20 cellular contexts compared by ENCODE assay signal in genomic region chr2:166282178-166282577, GRCh38.
DNase-seq lines count a peak whose midpoint lies in the region; ATAC-seq lines count a peak whose summit lies in the region.
"Had no signal": no experiment of that assay in that cellular context is flagged by ENCODE, and none has a peak within 500 bp of the region (broad histone marks: within the 10 kb centered on the region; RNA-seq: fewer than 3 reads in every experiment).

No MANE protein-coding gene starts in this region.

- no peaks in the 10 kb centered on the region for H3K27me3 Mint-ChIP-seq in naive thymus-derived CD8-positive, alpha-beta T cell
- H3K27me3 Mint-ChIP-seq: CD4-positive, alpha-beta T cell had no signal

- ATAC-seq in GM18873 (IDR thresholded peaks at IDR 0.05; ENCODE audit: low FRiP score, unreplicated experiment) = peak; percentile 54
- ATAC-seq in GM21529 (IDR thresholded peaks at IDR 0.05; ENCODE audit: unreplicated experiment) = peak; percentile 69
- peak; percentile 93 for ATAC-seq in HG02870 (IDR thresholded peaks at IDR 0.05; ENCODE audit: unreplicated experiment)
- no peak for ATAC-seq in naive thymus-derived CD8-positive, alpha-beta T cell
- ATAC-seq in left ventricle myocardium superior = no peak
- ATAC-seq in HG03520 (IDR thresholded peaks at IDR 0.05; ENCODE audit: unreplicated experiment) = no peak
- ATAC-seq: PC-3 had no signal

- H3K9me3 ChIP-seq in effector memory CD4-positive, alpha-beta T cell (ENCODE audit: control insufficient read depth, low read length) = no peaks in the 10 kb centered on the region
- H3K9me3 ChIP-seq: SJCRH30 had no signal

- H3K4me1 Mint-ChIP-seq in naive thymus-derived CD8-positive, alpha-beta T cell = no peaks in the 10 kb centered on the region

- H3K4me3 Mint-ChIP-seq in naive thymus-derived CD8-positive, alpha-beta T cell = no peak overlapping the region
- H3K4me3 Mint-ChIP-seq: CD4-positive, alpha-beta T cell had no signal

- no peaks in the 10 kb centered on the region for H3K27me3 ChIP-seq in effector memory CD4-positive, alpha-beta T cell (replicated peaks; ENCODE audit: control insufficient read depth, insufficient read depth, low read length, poor library complexity, severe bottlenecking)
- H3K27me3 ChIP-seq: SJCRH30 had no signal

- H3K27ac ChIP-seq in effector memory CD4-positive, alpha-beta T cell (ENCODE audit: insufficient read depth, low read length, poor library complexity, severe bottlenecking) = no peak overlapping the region
- H3K27ac ChIP-seq: GM23248, RWPE1, SJCRH30 had no signal

- intact Hi-C loops in left ventricle myocardium superior (cut with micrococcal nuclease) = no loop called here

- no peak overlapping the region for H3K4me3 ChIP-seq in effector memory CD4-positive, alpha-beta T cell (ENCODE audit: insufficient read depth, low read depth, low read length, poor library complexity, severe bottlenecking)
- H3K4me3 ChIP-seq: GM23248, SJCRH30 had no signal

- no peak for DNase-seq in effector memory CD4-positive, alpha-beta T cell
- DNase-seq in naive thymus-derived CD8-positive, alpha-beta T cell = no peak
- DNase-seq in left ventricle myocardium superior = no peak
- DNase-seq: ACHN; Calu3; CD4-positive, alpha-beta T cell; GM23248; HCEC 1CT; NCI-H1417; NCI-H187 treated with DMSO at 0.1 percent for 48 hours; NCI-H446; NCI-H69; PC-3; SJCRH30; T-helper 2 cell had no signal

- POLR2A ChIA-PET in naive thymus-derived CD8-positive, alpha-beta T cell (lab: Charles Lee) = no interaction called here

- no peak overlapping the region for H3K27ac Mint-ChIP-seq in naive thymus-derived CD8-positive, alpha-beta T cell
- H3K27ac Mint-ChIP-seq: CD4-positive, alpha-beta T cell had no signal

- H3K36me3 Mint-ChIP-seq in naive thymus-derived CD8-positive, alpha-beta T cell = no peaks in the 10 kb centered on the region

- H3K4me1 ChIP-seq in effector memory CD4-positive, alpha-beta T cell (ENCODE audit: control insufficient read depth, insufficient read depth, low read length, poor library complexity, severe bottlenecking) = no peaks in the 10 kb centered on the region

- no peaks in the 10 kb centered on the region for H3K9me3 Mint-ChIP-seq in naive thymus-derived CD8-positive, alpha-beta T cell
- H3K9me3 Mint-ChIP-seq: CD4-positive, alpha-beta T cell had no signal

- no peaks in the 10 kb centered on the region for H3K36me3 ChIP-seq in effector memory CD4-positive, alpha-beta T cell (ENCODE audit: control insufficient read depth, insufficient read depth, low read length)
- H3K36me3 ChIP-seq: SJCRH30 had no signal

Comparison
In these comparisons a context has a peak if more than half of its experiments do, and no peak if none do; other contexts are left out.
1. ATAC-seq: peak in GM18873 (single experiment), GM21529 (single experiment) and HG02870 (single experiment); none in naive thymus-derived CD8-positive, alpha-beta T cell (0 of 2), left ventricle myocardium superior (single experiment) and HG03520 (single experiment).